In genomic region chr5:65566505-65566904, GRCh38 we compare ENCODE assay signal across 22 cellular contexts. TPM values are rescaled to one million over a fixed set of nuclear protein-coding genes. Genes with fewer than 3 reads are reported as not detected.
A peak's percentile ranks its signal among the peaks of the same experiment; 100 is the strongest.
DNase-seq lines count a peak whose midpoint lies in the region; ATAC-seq, FAIRE-seq and TF ChIP-seq lines count a peak whose summit lies in the region.
"Had no signal": no experiment of that assay in that cellular context is flagged by ENCODE, and none has a peak within 500 bp of the region (broad histone marks: within the 10 kb centered on the region; RNA-seq: fewer than 3 reads in every experiment).

No MANE protein-coding gene starts in this region.

- CTCF ChIA-PET in HepG2 (lab: Yijun Ruan, JAX; ENCODE audit: low intra/inter-chr PET ratio, low total read pairs) = no interaction called here

- in situ Hi-C loops in HepG2 (cut with HindIII; ENCODE audit: extremely low pct_ligation_motif_present, low pct_unique_long_range_greater_than_20kb) = no loop called here

- no peak for TF ChIP-seq CTCF in HepG2 (CRISPR knock-in tag; IDR thresholded peaks at IDR 0.05)
- no peak for TF ChIP-seq CTCF in right lobe of liver (IDR thresholded peaks at IDR 0.05)
- TF ChIP-seq CTCF in Loucy (conservative IDR thresholded peaks at IDR 0.05; ENCODE audit: low read length) = no peak
- no peak for TF ChIP-seq CTCF in CD14-positive monocyte (IDR thresholded peaks at IDR 0.05)

- no peak for TF ChIP-seq RAD21 in HepG2 (CRISPR knock-in tag; IDR thresholded peaks at IDR 0.05)

- TF ChIP-seq EP300 in HepG2 (IDR thresholded peaks at IDR 0.05; ENCODE audit: low read depth in 2 of 2, low read length in 2 of 2) (no peak), HepG2 (CRISPR knock-in tag; IDR thresholded peaks at IDR 0.05; ENCODE audit: borderline replicate concordance) (no peak)

- no peak overlapping the region for H3K4me2 ChIP-seq in HepG2 (ENCODE audit: low read depth, low read length)
- peak overlapping the region; percentile 79 for H3K4me2 ChIP-seq in Loucy (ENCODE audit: low read depth, low read length, poor library complexity, severe bottlenecking)
- H3K4me2 ChIP-seq: GM23338 had no signal

- H3K4me3 Mint-ChIP-seq in activated naive CD8-positive, alpha-beta T cell treated with anti-CD3 and anti-CD28 coated beads, Interleukin-2, amount 10 ng/mL, durations not matched to agents 7 days and 5 days = no peak overlapping the region
- H3K4me3 Mint-ChIP-seq in stimulated activated naive B cell treated with anti-CD40 and anti-IgM and Interleukin-4, amounts not matched to agents 10 μg/mL and 1 μg/mL and 100 μg/mL, for 72 hours = no peak overlapping the region
- H3K4me3 Mint-ChIP-seq in CD14-positive monocyte = no peak overlapping the region
- H3K4me3 Mint-ChIP-seq: CD8-positive, alpha-beta T cell; GM23338 had no signal

- FAIRE-seq in HepG2 (lab: Jason Lieb, UNC) = no peak
- FAIRE-seq: GM12878, HTR-8/SVneo had no signal

- ATAC-seq in HepG2 = no peak
- no peak for ATAC-seq in right lobe of liver
- ATAC-seq in activated naive CD8-positive, alpha-beta T cell treated with anti-CD3 and anti-CD28 coated beads, Interleukin-2, amount 10 ng/mL, durations not matched to agents 7 days and 5 days (ENCODE audit: low read depth) = no peak
- no peak for ATAC-seq in stimulated activated naive B cell treated with anti-CD40 and anti-IgM and Interleukin-4, amounts not matched to agents 10 μg/mL and 1 μg/mL and 100 μg/mL, for 72 hours (replicated peaks)
- ATAC-seq: CD8-positive, alpha-beta T cell; GM12878; GM23338 had no signal

- intact Hi-C loops in HepG2 (cut with micrococcal nuclease; ENCODE audit: unreplicated experiment) (no loop called here), right lobe of liver (cut with DNase I) (no loop called here), CD14-positive monocyte (cut with micrococcal nuclease) (no loop called here)

- no peak overlapping the region for H3K9ac ChIP-seq in HepG2 (ENCODE audit: insufficient read depth, low read depth, low read length)
- no peak overlapping the region for H3K9ac ChIP-seq in Loucy (ENCODE audit: low read depth, low read length, poor library complexity, severe bottlenecking)

- H3K9me3 ChIP-seq in HepG2 (ENCODE audit: low read length) (no peaks in the 10 kb centered on the region), right lobe of liver (no peaks in the 10 kb centered on the region), Loucy (ENCODE audit: insufficient read depth, low read depth, low read length) (no peaks in the 10 kb centered on the region)
- H3K9me3 ChIP-seq: Peyer's patch, SJCRH30 had no signal

- no peaks in the 10 kb centered on the region for H4K20me1 ChIP-seq in HepG2 (ENCODE audit: insufficient read depth, low read length)
- H4K20me1 ChIP-seq in Loucy (ENCODE audit: insufficient read depth, low read length, poor library complexity, severe bottlenecking) = peaks cover 14% of the 10 kb centered on the region

- no TSS peak for BruUV-seq in HepG2 (replicated peaks; lab: Mats Ljungman, UMichigan)

- H3K4me3 ChIP-seq in HepG2 (replicated peaks in 1 of 3; ENCODE audit: insufficient read depth in 1 of 3, low read depth in 2 of 3, low read length in 3 of 3) (no peak overlapping the region), right lobe of liver (no peak overlapping the region), Loucy (ENCODE audit: low read length, poor library complexity, severe bottlenecking) (no peak overlapping the region)
- H3K4me3 ChIP-seq: GM12878, GM23338, Peyer's patch, SJCRH30 had no signal

- H3F3A ChIP-seq in Loucy (ENCODE audit: low read depth) = no peaks in the 10 kb centered on the region

- 91% methylated on average over 5 of the region's 5 CpGs for WGBS in HepG2 (ENCODE audit: low lambda C conversion rate)
- 84% methylated on average over 5 of the region's 5 CpGs for WGBS in right lobe of liver (ENCODE audit: insufficient coverage, low coverage, low lambda C conversion rate, missing lambda C conversion rate)

- DNase-seq in HepG2 (ENCODE audit: low spot score) = no peak
- DNase-seq in right lobe of liver = no peak
- DNase-seq in activated naive CD8-positive, alpha-beta T cell treated with anti-CD3 and anti-CD28 coated beads, Interleukin-2, amount 10 ng/mL, durations not matched to agents 7 days and 5 days = no peak
- no peak for DNase-seq in stimulated activated naive B cell treated with anti-CD40 and anti-IgM and Interleukin-4, amounts not matched to agents 10 μg/mL and 1 μg/mL and 100 μg/mL, for 72 hours
- no peak for DNase-seq in CD14-positive monocyte (ENCODE audit: low spot score)
- DNase-seq in stimulated activated CD4-positive, alpha-beta T cell treated with anti-CD3 and anti-CD28 coated beads, Interleukin-4, amount 100 ng/mL, for 4 hours = no peak
- DNase-seq: CD8-positive, alpha-beta T cell; DND-41; HCEC 1CT; Karpas-422; NCI-H1694; NCI-H2081; NCI-H2171 treated with DMSO at 0.1 percent for 48 hours; NCI-H524 treated with DMSO at 0.1 percent for 48 hours; NCI-H82; Peyer's patch; SJCRH30 had no signal

- H3K9me2 ChIP-seq in Loucy (replicated peaks; ENCODE audit: low read depth, low read length) = no peaks in the 10 kb centered on the region

- H3K9me3 Mint-ChIP-seq in activated naive CD8-positive, alpha-beta T cell treated with anti-CD3 and anti-CD28 coated beads, Interleukin-2, amount 10 ng/mL, durations not matched to agents 7 days and 5 days = no peaks in the 10 kb centered on the region
- H3K9me3 Mint-ChIP-seq in stimulated activated naive B cell treated with anti-CD40 and anti-IgM and Interleukin-4, amounts not matched to agents 10 μg/mL and 1 μg/mL and 100 μg/mL, for 72 hours = no peaks in the 10 kb centered on the region
- peaks cover 0 to 2% (median 0%) of the 10 kb centered on the region in 7 donors for H3K9me3 Mint-ChIP-seq in CD14-positive monocyte
- H3K9me3 Mint-ChIP-seq: CD8-positive, alpha-beta T cell; GM23338; IgD-negative memory B cell had no signal

- H3K4me1 Mint-ChIP-seq in activated naive CD8-positive, alpha-beta T cell treated with anti-CD3 and anti-CD28 coated beads, Interleukin-2, amount 10 ng/mL, durations not matched to agents 7 days and 5 days = peaks cover 35% of the 10 kb centered on the region
- H3K4me1 Mint-ChIP-seq in stimulated activated naive B cell treated with anti-CD40 and anti-IgM and Interleukin-4, amounts not matched to agents 10 μg/mL and 1 μg/mL and 100 μg/mL, for 72 hours = peaks cover 21 to 35% of the 10 kb centered on the region in 2 donors
- H3K4me1 Mint-ChIP-seq in CD14-positive monocyte = peaks cover 23% of the 10 kb centered on the region

- H2AFZ ChIP-seq in HepG2 (ENCODE audit: low read length) = no peak overlapping the region
- no peak overlapping the region for H2AFZ ChIP-seq in Loucy (ENCODE audit: low read length)
- H2AFZ ChIP-seq: GM23338 had no signal

- H3K27me3 ChIP-seq in HepG2 (ENCODE audit: control insufficient read depth in 1 of 2, insufficient read depth in 2 of 2, low read length in 2 of 2) (no peaks in the 10 kb centered on the region; a peak in 1 of 5 replicates), right lobe of liver (no peaks in the 10 kb centered on the region), Loucy (ENCODE audit: insufficient read depth, low read length, poor library complexity, severe bottlenecking) (no peaks in the 10 kb centered on the region)
- H3K27me3 ChIP-seq: Peyer's patch, SJCRH30 had no signal

- TF ChIP-seq POLR2A in HepG2 (IDR thresholded peaks at IDR 0.05; ENCODE audit: insufficient read depth in 1 of 2, low read depth in 2 of 2, low read length in 2 of 2) (no peak), right lobe of liver (IDR thresholded peaks at IDR 0.05) (no peak)

- peaks cover 13% of the 10 kb centered on the region for H3K36me3 Mint-ChIP-seq in activated naive CD8-positive, alpha-beta T cell treated with anti-CD3 and anti-CD28 coated beads, Interleukin-2, amount 10 ng/mL, durations not matched to agents 7 days and 5 days
- peaks cover 9 to 11% of the 10 kb centered on the region in 2 donors for H3K36me3 Mint-ChIP-seq in stimulated activated naive B cell treated with anti-CD40 and anti-IgM and Interleukin-4, amounts not matched to agents 10 μg/mL and 1 μg/mL and 100 μg/mL, for 72 hours
- peaks cover 20 to 24% of the 10 kb centered on the region in 2 donors for H3K36me3 Mint-ChIP-seq in CD14-positive monocyte

- peak overlapping the region; percentile 3 for H3K27ac Mint-ChIP-seq in activated naive CD8-positive, alpha-beta T cell treated with anti-CD3 and anti-CD28 coated beads, Interleukin-2, amount 10 ng/mL, durations not matched to agents 7 days and 5 days
- peak overlapping the region; percentile 25 for H3K27ac Mint-ChIP-seq in stimulated activated naive B cell treated with anti-CD40 and anti-IgM and Interleukin-4, amounts not matched to agents 10 μg/mL and 1 μg/mL and 100 μg/mL, for 72 hours
- no peak overlapping the region for H3K27ac Mint-ChIP-seq in CD14-positive monocyte
- H3K27ac Mint-ChIP-seq: GM23338, IgD-negative memory B cell had no signal

- no peaks in the 10 kb centered on the region for H3K27me3 Mint-ChIP-seq in activated naive CD8-positive, alpha-beta T cell treated with anti-CD3 and anti-CD28 coated beads, Interleukin-2, amount 10 ng/mL, durations not matched to agents 7 days and 5 days
- H3K27me3 Mint-ChIP-seq in stimulated activated naive B cell treated with anti-CD40 and anti-IgM and Interleukin-4, amounts not matched to agents 10 μg/mL and 1 μg/mL and 100 μg/mL, for 72 hours = no peaks in the 10 kb centered on the region
- peaks cover 0 to 2% (median 0%) of the 10 kb centered on the region in 3 donors for H3K27me3 Mint-ChIP-seq in CD14-positive monocyte (ENCODE audit: low read depth in 3 of 3)
- H3K27me3 Mint-ChIP-seq: IgD-negative memory B cell had no signal

- H3K36me3 ChIP-seq in HepG2 (replicated peaks in 1 of 2; ENCODE audit: control insufficient read depth in 1 of 2, insufficient read depth in 2 of 2, low read length in 2 of 2) (peaks cover 4 to 6% of the 10 kb centered on the region in 2 experiments; a peak in 3 of 5 replicates), right lobe of liver (peaks cover 0 to 4% (median 0%) of the 10 kb centered on the region in 4 donors), Loucy (ENCODE audit: insufficient read depth, low read length) (no peaks in the 10 kb centered on the region; the same call in 1 of the 2 replicates)

- H3K79me2 ChIP-seq in HepG2 (ENCODE audit: insufficient read depth, low read length) (peaks cover 44% of the 10 kb centered on the region), Loucy (ENCODE audit: insufficient read depth, low read length) (peaks cover 43% of the 10 kb centered on the region)

- POLR2A ChIA-PET in HepG2 (lab: Yijun Ruan, JAX) = no interaction called here
- POLR2A ChIA-PET in activated naive CD8-positive, alpha-beta T cell treated with anti-CD3 and anti-CD28 coated beads, Interleukin-2, amount 10 ng/mL, durations not matched to agents 7 days and 5 days (lab: Charles Lee) = no interaction called here

- H3K4me1 ChIP-seq in HepG2 (ENCODE audit: insufficient read depth, low read length) (peaks cover 22% of the 10 kb centered on the region), right lobe of liver (peaks cover 0 to 22% (median 3%) of the 10 kb centered on the region in 4 donors), Loucy (ENCODE audit: insufficient read depth, low read length, poor library complexity, severe bottlenecking) (peaks cover 17% of the 10 kb centered on the region)

- no peak overlapping the region for H3K27ac ChIP-seq in HepG2 (ENCODE audit: extremely low read length, insufficient read depth, low read length)
- H3K27ac ChIP-seq in right lobe of liver = no peak overlapping the region
- H3K27ac ChIP-seq: Peyer's patch, SJCRH30 had no signal

RNA-seq across cellular contexts. Expression of gene PPWD1, which starts 3.4 kb away (rescaled TPM):
- total RNA-seq in HepG2 (2016; rRNA removed; fragmentation: Illumina TruSeq; extraction: Trizol) (44.3 and 60.8 TPM in 2 replicates), right lobe of liver (10 to 100 TPM; 11.4 to 24.0 (median 12.3) TPM)
- 27.4 and 33.1 TPM in 2 replicates for total RNA-seq in HepG2 (2016; cell fraction: cytosol; rRNA removed; fragmentation: Illumina TruSeq; extraction: Trizol; ENCODE audit: low read depth)
- total RNA-seq in HepG2 (2016; cell fraction: insoluble cytoplasmic fraction; rRNA removed; fragmentation: Illumina TruSeq; extraction: Trizol) = 43.3 and 58.5 TPM in 2 replicates
- 20.1 and 25.1 TPM in 2 replicates for total RNA-seq in HepG2 (2016; cell fraction: membrane; rRNA removed; fragmentation: Illumina TruSeq; extraction: Trizol)
- 52.4 and 57.3 TPM in 2 replicates for total RNA-seq in HepG2 (2016; cell fraction: nucleus; rRNA removed; fragmentation: Illumina TruSeq; extraction: Trizol)
- polyA plus RNA-seq in HepG2 (2011; rRNA removed) (7.4 and 7.9 TPM in 2 replicates), CD14-positive monocyte (10 to 100 TPM in 1 of 2 donors, 1 to 10 TPM in 1; 7.7 to 12.3 TPM)
- 1.5 and 2.4 TPM in 2 replicates for polyA plus RNA-seq in HepG2 (2011; cell fraction: cytosol; rRNA removed)
- 16.1 and 21.9 TPM in 2 replicates for polyA plus RNA-seq in HepG2 (2011; cell fraction: nucleus; rRNA removed)
- 24.7 and 29.8 TPM in 2 replicates for polyA plus RNA-seq in HepG2 (2012)
- 1.7 and 2.3 TPM in 2 replicates for polyA plus RNA-seq in HepG2 (2016; cell fraction: cytosol; fragmentation: Illumina TruSeq; extraction: Trizol; ENCODE audit: low read depth)
- polyA plus RNA-seq in HepG2 (2016; cell fraction: insoluble cytoplasmic fraction; fragmentation: Illumina TruSeq; extraction: Trizol; ENCODE audit: low read depth) = 43.7 and 45.6 TPM in 2 replicates
- polyA plus RNA-seq in HepG2 (2016; cell fraction: membrane; fragmentation: Illumina TruSeq; extraction: Trizol; ENCODE audit: low read depth) = 4.9 and 5.8 TPM in 2 replicates
- polyA plus RNA-seq in HepG2 (2016; cell fraction: nucleus; fragmentation: Illumina TruSeq; extraction: Trizol; ENCODE audit: insufficient read depth, low read depth) = 66.7 and 70.9 TPM in 2 replicates
- polyA minus RNA-seq in HepG2 (2011; rRNA and poly(A)+ RNA removed; ENCODE audit: low replicate concordance) = 3.7 and 5.3 TPM in 2 replicates
- 12.7 and 15.1 TPM in 2 replicates for polyA minus RNA-seq in HepG2 (2011; cell fraction: cytosol; rRNA and poly(A)+ RNA removed)
- polyA minus RNA-seq in HepG2 (2011; cell fraction: nucleus; rRNA and poly(A)+ RNA removed) = 89.6 and 92.0 TPM in 2 replicates
- total RNA-seq in activated naive CD8-positive, alpha-beta T cell treated with anti-CD3 and anti-CD28 coated beads, Interleukin-2, amount 10 ng/mL, durations not matched to agents 7 days and 5 days = 10 to 100 TPM; 72.7 to 78.6 TPM

RNA-seq across cellular contexts. Expression of gene CENPK, which starts 3.5 kb away (rescaled TPM):
- total RNA-seq in HepG2 (2016; rRNA removed; fragmentation: Illumina TruSeq; extraction: Trizol) (54.4 and 75.0 TPM in 2 replicates), right lobe of liver (1 to 10 TPM in 3 of 6 experiments, under 1 TPM in 3; 0.33 to 4.3 (median 1.5) TPM)
- total RNA-seq in HepG2 (2016; cell fraction: cytosol; rRNA removed; fragmentation: Illumina TruSeq; extraction: Trizol; ENCODE audit: low read depth) = 46.1 and 46.6 TPM in 2 replicates
- total RNA-seq in HepG2 (2016; cell fraction: insoluble cytoplasmic fraction; rRNA removed; fragmentation: Illumina TruSeq; extraction: Trizol) = 52.6 and 72.1 TPM in 2 replicates
- total RNA-seq in HepG2 (2016; cell fraction: membrane; rRNA removed; fragmentation: Illumina TruSeq; extraction: Trizol) = 40.9 and 42.8 TPM in 2 replicates
- total RNA-seq in HepG2 (2016; cell fraction: nucleus; rRNA removed; fragmentation: Illumina TruSeq; extraction: Trizol) = 69.1 and 71.8 TPM in 2 replicates
- polyA plus RNA-seq in HepG2 (2011; rRNA removed) (7.9 and 14.3 TPM in 2 replicates), CD14-positive monocyte (1 to 10 TPM in 1 of 2 donors, under 1 TPM in 1; 0.83 to 1.8 TPM)
- 3.3 and 5.2 TPM in 2 replicates for polyA plus RNA-seq in HepG2 (2011; cell fraction: cytosol; rRNA removed)
- 7.8 and 11.5 TPM in 2 replicates for polyA plus RNA-seq in HepG2 (2011; cell fraction: nucleus; rRNA removed)
- polyA plus RNA-seq in HepG2 (2012) = 5.3 and 16.9 TPM in 2 replicates
- 9.7 and 14.1 TPM in 2 replicates for polyA plus RNA-seq in HepG2 (2016; cell fraction: cytosol; fragmentation: Illumina TruSeq; extraction: Trizol; ENCODE audit: low read depth)
- polyA plus RNA-seq in HepG2 (2016; cell fraction: insoluble cytoplasmic fraction; fragmentation: Illumina TruSeq; extraction: Trizol; ENCODE audit: low read depth) = 61.5 and 69.5 TPM in 2 replicates
- polyA plus RNA-seq in HepG2 (2016; cell fraction: membrane; fragmentation: Illumina TruSeq; extraction: Trizol; ENCODE audit: low read depth) = 16.6 and 22.9 TPM in 2 replicates
- polyA plus RNA-seq in HepG2 (2016; cell fraction: nucleus; fragmentation: Illumina TruSeq; extraction: Trizol; ENCODE audit: insufficient read depth, low read depth) = 62.2 and 63.3 TPM in 2 replicates
- 6.8 and 14.7 TPM in 2 replicates for polyA minus RNA-seq in HepG2 (2011; rRNA and poly(A)+ RNA removed; ENCODE audit: low replicate concordance)
- polyA minus RNA-seq in HepG2 (2011; cell fraction: cytosol; rRNA and poly(A)+ RNA removed) = 5.1 and 8.4 TPM in 2 replicates
- polyA minus RNA-seq in HepG2 (2011; cell fraction: nucleus; rRNA and poly(A)+ RNA removed) = 45.1 and 68.2 TPM in 2 replicates
- total RNA-seq in activated naive CD8-positive, alpha-beta T cell treated with anti-CD3 and anti-CD28 coated beads, Interleukin-2, amount 10 ng/mL, durations not matched to agents 7 days and 5 days = 10 to 100 TPM; 89.9 to 90.7 TPM

RNA-seq across cellular contexts. Expression of gene TRIM23, which starts 57.6 kb away (rescaled TPM):
- total RNA-seq in HepG2 (2016; rRNA removed; fragmentation: Illumina TruSeq; extraction: Trizol) = 11.4 and 14.7 TPM in 2 replicates
- total RNA-seq in HepG2 (2016; cell fraction: cytosol; rRNA removed; fragmentation: Illumina TruSeq; extraction: Trizol; ENCODE audit: low read depth) = 1.4 and 2.1 TPM in 2 replicates
- 10.8 and 14.6 TPM in 2 replicates for total RNA-seq in HepG2 (2016; cell fraction: insoluble cytoplasmic fraction; rRNA removed; fragmentation: Illumina TruSeq; extraction: Trizol)
- total RNA-seq in HepG2 (2016; cell fraction: membrane; rRNA removed; fragmentation: Illumina TruSeq; extraction: Trizol) = 2.8 and 3.8 TPM in 2 replicates
- 12.4 and 13.2 TPM in 2 replicates for total RNA-seq in HepG2 (2016; cell fraction: nucleus; rRNA removed; fragmentation: Illumina TruSeq; extraction: Trizol)
- polyA plus RNA-seq in HepG2 (2011; rRNA removed) = 4.6 and 5.2 TPM in 2 replicates
- polyA plus RNA-seq in HepG2 (2011; cell fraction: cytosol; rRNA removed) = 2.7 and 3.6 TPM in 2 replicates
- 5.3 and 6.4 TPM in 2 replicates for polyA plus RNA-seq in HepG2 (2011; cell fraction: nucleus; rRNA removed)
- polyA plus RNA-seq in HepG2 (2012) = 9.4 and 9.9 TPM in 2 replicates
- 0.14 and 0.25 TPM in 2 replicates for polyA plus RNA-seq in HepG2 (2016; cell fraction: cytosol; fragmentation: Illumina TruSeq; extraction: Trizol; ENCODE audit: low read depth)
- 6.3 TPM in 2 replicates for polyA plus RNA-seq in HepG2 (2016; cell fraction: insoluble cytoplasmic fraction; fragmentation: Illumina TruSeq; extraction: Trizol; ENCODE audit: low read depth)
- polyA plus RNA-seq in HepG2 (2016; cell fraction: membrane; fragmentation: Illumina TruSeq; extraction: Trizol; ENCODE audit: low read depth) = 0.68 and 0.72 TPM in 2 replicates
- polyA plus RNA-seq in HepG2 (2016; cell fraction: nucleus; fragmentation: Illumina TruSeq; extraction: Trizol; ENCODE audit: insufficient read depth, low read depth) = 4.6 and 5.2 TPM in 2 replicates
- 11.5 and 15.1 TPM in 2 replicates for polyA minus RNA-seq in HepG2 (2011; rRNA and poly(A)+ RNA removed; ENCODE audit: low replicate concordance)
- polyA minus RNA-seq in HepG2 (2011; cell fraction: cytosol; rRNA and poly(A)+ RNA removed) = 6.9 and 9.9 TPM in 2 replicates
- 43.8 and 43.9 TPM in 2 replicates for polyA minus RNA-seq in HepG2 (2011; cell fraction: nucleus; rRNA and poly(A)+ RNA removed)
- total RNA-seq in right lobe of liver = 10 to 100 TPM in 1 of 6 experiments, 1 to 10 TPM in 5; 3.7 to 10.1 (median 7.6) TPM
- total RNA-seq in activated naive CD8-positive, alpha-beta T cell treated with anti-CD3 and anti-CD28 coated beads, Interleukin-2, amount 10 ng/mL, durations not matched to agents 7 days and 5 days = 10 to 100 TPM; 13.6 to 14.6 TPM
- 1 to 10 TPM; 3.2 to 5.6 TPM for polyA plus RNA-seq in CD14-positive monocyte

RNA-seq across cellular contexts. Expression of gene SHLD3, which starts 58.3 kb away (rescaled TPM):
- total RNA-seq in HepG2 (2016; rRNA removed; fragmentation: Illumina TruSeq; extraction: Trizol) = 6.8 and 8.1 TPM in 2 replicates
- total RNA-seq in HepG2 (2016; cell fraction: cytosol; rRNA removed; fragmentation: Illumina TruSeq; extraction: Trizol; ENCODE audit: low read depth) = 3.5 and 4.5 TPM in 2 replicates
- total RNA-seq in HepG2 (2016; cell fraction: insoluble cytoplasmic fraction; rRNA removed; fragmentation: Illumina TruSeq; extraction: Trizol) = 6.7 and 8.1 TPM in 2 replicates
- 6.9 and 7.8 TPM in 2 replicates for total RNA-seq in HepG2 (2016; cell fraction: membrane; rRNA removed; fragmentation: Illumina TruSeq; extraction: Trizol)
- 5.2 and 9.5 TPM in 2 replicates for total RNA-seq in HepG2 (2016; cell fraction: nucleus; rRNA removed; fragmentation: Illumina TruSeq; extraction: Trizol)
- polyA plus RNA-seq in HepG2 (2011; rRNA removed) = 3.2 and 3.6 TPM in 2 replicates
- 1.5 and 2.1 TPM in 2 replicates for polyA plus RNA-seq in HepG2 (2011; cell fraction: cytosol; rRNA removed)
- 1.7 and 1.8 TPM in 2 replicates for polyA plus RNA-seq in HepG2 (2011; cell fraction: nucleus; rRNA removed)
- 2.3 and 3.6 TPM in 2 replicates for polyA plus RNA-seq in HepG2 (2012)
- polyA plus RNA-seq in HepG2 (2016; cell fraction: cytosol; fragmentation: Illumina TruSeq; extraction: Trizol; ENCODE audit: low read depth) = 1.00 and 1.0 TPM in 2 replicates
- 7.0 and 7.5 TPM in 2 replicates for polyA plus RNA-seq in HepG2 (2016; cell fraction: insoluble cytoplasmic fraction; fragmentation: Illumina TruSeq; extraction: Trizol; ENCODE audit: low read depth)
- 2.5 and 3.4 TPM in 2 replicates for polyA plus RNA-seq in HepG2 (2016; cell fraction: membrane; fragmentation: Illumina TruSeq; extraction: Trizol; ENCODE audit: low read depth)
- polyA plus RNA-seq in HepG2 (2016; cell fraction: nucleus; fragmentation: Illumina TruSeq; extraction: Trizol; ENCODE audit: insufficient read depth, low read depth) = 8.1 and 8.4 TPM in 2 replicates
- 0.64 and 1.7 TPM in 2 replicates for polyA minus RNA-seq in HepG2 (2011; rRNA and poly(A)+ RNA removed; ENCODE audit: low replicate concordance)
- polyA minus RNA-seq in HepG2 (2011; cell fraction: cytosol; rRNA and poly(A)+ RNA removed) = 1.1 and 2.0 TPM in 2 replicates
- 6.1 and 6.3 TPM in 2 replicates for polyA minus RNA-seq in HepG2 (2011; cell fraction: nucleus; rRNA and poly(A)+ RNA removed)
- total RNA-seq in right lobe of liver = 1 to 10 TPM in 3 of 6 experiments, under 1 TPM in 3; 0.76 to 1.8 (median 1.2) TPM
- total RNA-seq in activated naive CD8-positive, alpha-beta T cell treated with anti-CD3 and anti-CD28 coated beads, Interleukin-2, amount 10 ng/mL, durations not matched to agents 7 days and 5 days = 1 to 10 TPM; 4.3 to 4.4 TPM
- 1 to 10 TPM; 2.6 to 4.9 TPM for polyA plus RNA-seq in CD14-positive monocyte

RNA-seq across cellular contexts. Expression of gene TRAPPC13, which starts 58.3 kb away (rescaled TPM):
- 19.6 and 24.3 TPM in 2 replicates for total RNA-seq in HepG2 (2016; rRNA removed; fragmentation: Illumina TruSeq; extraction: Trizol)
- total RNA-seq in HepG2 (2016; cell fraction: cytosol; rRNA removed; fragmentation: Illumina TruSeq; extraction: Trizol; ENCODE audit: low read depth) = 4.7 and 6.5 TPM in 2 replicates
- total RNA-seq in HepG2 (2016; cell fraction: insoluble cytoplasmic fraction; rRNA removed; fragmentation: Illumina TruSeq; extraction: Trizol) = 18.0 and 26.3 TPM in 2 replicates
- 8.1 and 9.4 TPM in 2 replicates for total RNA-seq in HepG2 (2016; cell fraction: membrane; rRNA removed; fragmentation: Illumina TruSeq; extraction: Trizol)
- 13.4 and 16.0 TPM in 2 replicates for total RNA-seq in HepG2 (2016; cell fraction: nucleus; rRNA removed; fragmentation: Illumina TruSeq; extraction: Trizol)
- polyA plus RNA-seq in HepG2 (2011; rRNA removed) = 8.4 and 10.1 TPM in 2 replicates
- polyA plus RNA-seq in HepG2 (2011; cell fraction: cytosol; rRNA removed) = 2.6 and 4.1 TPM in 2 replicates
- polyA plus RNA-seq in HepG2 (2011; cell fraction: nucleus; rRNA removed) = 5.9 and 6.3 TPM in 2 replicates
- polyA plus RNA-seq in HepG2 (2012) = 8.4 and 9.2 TPM in 2 replicates
- 1.9 and 2.2 TPM in 2 replicates for polyA plus RNA-seq in HepG2 (2016; cell fraction: cytosol; fragmentation: Illumina TruSeq; extraction: Trizol; ENCODE audit: low read depth)
- polyA plus RNA-seq in HepG2 (2016; cell fraction: insoluble cytoplasmic fraction; fragmentation: Illumina TruSeq; extraction: Trizol; ENCODE audit: low read depth) = 16.0 and 17.7 TPM in 2 replicates
- polyA plus RNA-seq in HepG2 (2016; cell fraction: membrane; fragmentation: Illumina TruSeq; extraction: Trizol; ENCODE audit: low read depth) = 3.1 and 3.7 TPM in 2 replicates
- 21.0 and 23.4 TPM in 2 replicates for polyA plus RNA-seq in HepG2 (2016; cell fraction: nucleus; fragmentation: Illumina TruSeq; extraction: Trizol; ENCODE audit: insufficient read depth, low read depth)
- polyA minus RNA-seq in HepG2 (2011; rRNA and poly(A)+ RNA removed; ENCODE audit: low replicate concordance) = 4.4 and 4.9 TPM in 2 replicates
- 2.7 and 3.3 TPM in 2 replicates for polyA minus RNA-seq in HepG2 (2011; cell fraction: cytosol; rRNA and poly(A)+ RNA removed)
- 10.9 and 11.6 TPM in 2 replicates for polyA minus RNA-seq in HepG2 (2011; cell fraction: nucleus; rRNA and poly(A)+ RNA removed)
- total RNA-seq in right lobe of liver = 10 to 100 TPM in 2 of 6 experiments, 1 to 10 TPM in 4; 6.7 to 14.3 (median 9.0) TPM
- 10 to 100 TPM; 18.8 to 24.1 TPM for total RNA-seq in activated naive CD8-positive, alpha-beta T cell treated with anti-CD3 and anti-CD28 coated beads, Interleukin-2, amount 10 ng/mL, durations not matched to agents 7 days and 5 days
- 10 to 100 TPM; 14.9 to 17.3 TPM for polyA plus RNA-seq in CD14-positive monocyte

Comparison
In these comparisons a context has a peak if more than half of its experiments do, and no peak if none do; other contexts are left out.
1. RNA of gene CENPK, which starts 3.5 kb away (total RNA-seq): 89.9 to 90.7 TPM in activated naive CD8-positive, alpha-beta T cell treated with anti-CD3 and anti-CD28 coated beads, Interleukin-2, amount 10 ng/mL, durations not matched to agents 7 days and 5 days and 40.9 to 75.0 TPM in HepG2; 0.33 to 4.3 TPM in right lobe of liver; every median in the first group is over 4 times any median in the second.
2. H3K27ac Mint-ChIP-seq: peak in activated naive CD8-positive, alpha-beta T cell treated with anti-CD3 and anti-CD28 coated beads, Interleukin-2, amount 10 ng/mL, durations not matched to agents 7 days and 5 days (single experiment) and stimulated activated naive B cell treated with anti-CD40 and anti-IgM and Interleukin-4, amounts not matched to agents 10 μg/mL and 1 μg/mL and 100 μg/mL, for 72 hours (single experiment); none in CD14-positive monocyte (0 of 7).